In genomic region chr7:123410273-123410928, GRCh38 we compare ENCODE assay signal across 1 cellular context.
TF ChIP-seq lines count a peak whose summit lies in the region.

No MANE protein-coding gene starts in this region.

TF ChIP-seq in HEK293, 187 proteins besides CTCF, POLR2A, EP300 and RAD21 (continued from another document and continues in another):
- 0 out of 2 replicates have a peak, but pooled peaks have one; percentile 7 for TF ChIP-seq ZBTB6 (tag by site-specific recombination; IDR thresholded peaks at IDR 0.05)
- TF ChIP-seq ZNF692 (tag by site-specific recombination; IDR thresholded peaks at IDR 0.05) = peak; percentile 59; the same call in 1 of the 2 replicates
- TF ChIP-seq ZNF792 (tag by site-specific recombination; IDR thresholded peaks at IDR 0.05) = no peak
- peak; percentile 93 for TF ChIP-seq MZF1 (tag by site-specific recombination; IDR thresholded peaks at IDR 0.05; ENCODE audit: borderline replicate concordance)
- no peak for TF ChIP-seq ZNF37A (tag by site-specific recombination; IDR thresholded peaks at IDR 0.05)
- no peak for TF ChIP-seq ZNF433 (tag by site-specific recombination; IDR thresholded peaks at IDR 0.05; ENCODE audit: low read depth)
- peak; percentile 58; the same call in 1 of the 2 replicates for TF ChIP-seq ZNF610 (tag by site-specific recombination; IDR thresholded peaks at IDR 0.05; ENCODE audit: borderline replicate concordance)
- TF ChIP-seq ZNF843 (tag by site-specific recombination; IDR thresholded peaks at IDR 0.05) = peak; percentile 76; the same call in 1 of the 2 replicates
- TF ChIP-seq ZBTB17 (tag by site-specific recombination; IDR thresholded peaks at IDR 0.05) = peak; percentile 77
- no peak; the same call in 1 of the 2 replicates for TF ChIP-seq ZNF501 (tag by site-specific recombination; IDR thresholded peaks at IDR 0.05)
- TF ChIP-seq ZNF354C (tag by site-specific recombination; IDR thresholded peaks at IDR 0.05; ENCODE audit: borderline replicate concordance, low read depth) = no peak
- no peak for TF ChIP-seq GLIS1 (tag by site-specific recombination; IDR thresholded peaks at IDR 0.05)
- TF ChIP-seq ZNF394 (tag by site-specific recombination; IDR thresholded peaks at IDR 0.05; ENCODE audit: borderline replicate concordance) = peak; percentile 78
- TF ChIP-seq ZNF645 (tag by site-specific recombination; IDR thresholded peaks at IDR 0.05) = no peak
- peak; percentile 82 for TF ChIP-seq ZNF596 (tag by site-specific recombination; IDR thresholded peaks at IDR 0.05)
- peak; percentile 67 for TF ChIP-seq PRDM1 (tag by site-specific recombination; IDR thresholded peaks at IDR 0.05)
- no peak for TF ChIP-seq ZNF776 (tag by site-specific recombination; IDR thresholded peaks at IDR 0.05; ENCODE audit: borderline replicate concordance)
- peak; percentile 11; the same call in 1 of the 2 replicates for TF ChIP-seq FEZF1 (tag by site-specific recombination; IDR thresholded peaks at IDR 0.05)
- peak; percentile 73; the same call in 1 of the 2 replicates for TF ChIP-seq ZNF561 (tag by site-specific recombination; IDR thresholded peaks at IDR 0.05; ENCODE audit: borderline replicate concordance)
- TF ChIP-seq ZBTB48 (tag by site-specific recombination; IDR thresholded peaks at IDR 0.05) = peak; percentile 83
- TF ChIP-seq INSM2 (tag by site-specific recombination; IDR thresholded peaks at IDR 0.05) = no peak
- TF ChIP-seq ZNF157 (tag by site-specific recombination; IDR thresholded peaks at IDR 0.05) = no peak
- TF ChIP-seq ZNF707 (tag by site-specific recombination; IDR thresholded peaks at IDR 0.05) = no peak
- no peak for TF ChIP-seq ZNF280C (tag by site-specific recombination; IDR thresholded peaks at IDR 0.05)
- TF ChIP-seq ZNF24 (tag by site-specific recombination; IDR thresholded peaks at IDR 0.05) = peak; percentile 58; the same call in 1 of the 2 replicates
- TF ChIP-seq ZNF184 (tag by site-specific recombination; IDR thresholded peaks at IDR 0.05) = peak; percentile 24; the same call in 1 of the 2 replicates
- TF ChIP-seq ZNF2 (tag by site-specific recombination; IDR thresholded peaks at IDR 0.05) = 0 out of 2 replicates have a peak, but pooled peaks have one; percentile 40
- TF ChIP-seq ZXDB (tag by site-specific recombination; IDR thresholded peaks at IDR 0.05) = peak; percentile 73; the same call in 1 of the 2 replicates
- TF ChIP-seq SCRT2 (tag by site-specific recombination; IDR thresholded peaks at IDR 0.05) = peak; percentile 92
- no peak for TF ChIP-seq ZNF530 (tag by site-specific recombination; IDR thresholded peaks at IDR 0.05; ENCODE audit: low read depth)
- no peak for TF ChIP-seq BCL6B (tag by site-specific recombination; IDR thresholded peaks at IDR 0.05)
- TF ChIP-seq ZBTB21 (tag by site-specific recombination; IDR thresholded peaks at IDR 0.05) = peak; percentile 72; the same call in 1 of the 2 replicates
- no peak for TF ChIP-seq YY1 (tag by site-specific recombination; IDR thresholded peaks at IDR 0.05)
- TF ChIP-seq ZNF664 (tag by site-specific recombination; IDR thresholded peaks at IDR 0.05) = no peak
- peak; percentile 56; the same call in 1 of the 2 replicates for TF ChIP-seq PRDM4 (tag by site-specific recombination; IDR thresholded peaks at IDR 0.05)
- peak; percentile 75 for TF ChIP-seq ZNF558 (tag by site-specific recombination; IDR thresholded peaks at IDR 0.05)
- TF ChIP-seq ZNF398 (tag by site-specific recombination; IDR thresholded peaks at IDR 0.05) = peak; percentile 95
- peak; percentile 59; the same call in 1 of the 2 replicates for TF ChIP-seq ZSCAN30 (tag by site-specific recombination; IDR thresholded peaks at IDR 0.05)
- 0 out of 2 replicates have a peak, but pooled peaks have one; percentile 39 for TF ChIP-seq ZNF580 (tag by site-specific recombination; IDR thresholded peaks at IDR 0.05)
- TF ChIP-seq ZEB2 (tag by site-specific recombination; IDR thresholded peaks at IDR 0.05) = peak; percentile 70; the same call in 1 of the 2 replicates
- TF ChIP-seq ZNF600 (tag by site-specific recombination; IDR thresholded peaks at IDR 0.05) = peak; percentile 38; the same call in 1 of the 2 replicates
- TF ChIP-seq HIC1 (tag by site-specific recombination; IDR thresholded peaks at IDR 0.05) = peak; percentile 39; the same call in 1 of the 2 replicates
- TF ChIP-seq ZNF16 (tag by site-specific recombination; IDR thresholded peaks at IDR 0.05; ENCODE audit: low read depth) = no peak
- TF ChIP-seq WT1 (tag by site-specific recombination; IDR thresholded peaks at IDR 0.05) = peak; percentile 97
- peak; percentile 45; the same call in 1 of the 2 replicates for TF ChIP-seq ZNF660 (tag by site-specific recombination; IDR thresholded peaks at IDR 0.05)
- no peak for TF ChIP-seq ZNF571 (tag by site-specific recombination; IDR thresholded peaks at IDR 0.05)
